Comparison of ENCODE assay signal across 12 cellular contexts in the genomic region with DNA sequence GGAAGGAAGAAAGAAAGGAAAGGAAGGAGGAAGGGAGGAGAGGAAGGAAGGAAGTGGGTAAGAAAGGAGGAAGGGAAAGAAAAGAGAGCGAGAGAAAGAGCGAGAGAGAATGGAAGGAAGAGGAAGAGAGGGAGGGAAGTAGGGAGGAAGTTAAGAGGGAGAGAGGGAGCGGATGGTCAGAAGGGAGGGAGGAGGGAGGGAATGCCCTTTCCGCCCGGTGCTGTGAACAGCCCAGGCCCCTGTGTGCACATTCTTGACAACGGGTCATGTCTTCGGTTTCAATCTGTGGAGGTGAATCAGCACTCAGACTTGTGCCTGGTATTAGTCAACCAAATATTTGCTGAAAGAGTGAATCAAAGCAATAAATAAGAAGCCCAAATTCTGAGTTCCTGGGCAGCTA. TPM values are rescaled to one million over a fixed set of nuclear protein-coding genes. Genes with fewer than 3 reads are reported as not detected.
DNase-seq lines count a peak whose midpoint lies in the region; ATAC-seq and TF ChIP-seq lines count a peak whose summit lies in the region.
"Had no signal": no experiment of that assay in that cellular context is flagged by ENCODE, and none has a peak within 500 bp of the region (broad histone marks: within the 10 kb centered on the region; RNA-seq: fewer than 3 reads in every experiment).

No MANE protein-coding gene starts in this region.

- peak overlapping the region; percentile 80 for H3K4me2 ChIP-seq in PC-3 (ENCODE audit: low read length)
- peak overlapping the region; percentile 67 for H3K4me2 ChIP-seq in osteoblast (ENCODE audit: insufficient read depth, low read length)

- H3K9me3 ChIP-seq in PC-3 (ENCODE audit: low read length) (no peaks in the 10 kb centered on the region), esophagus muscularis mucosa (no peaks in the 10 kb centered on the region), osteoblast (ENCODE audit: low read depth, low read length) (no peaks in the 10 kb centered on the region)

- TF ChIP-seq EP300 in esophagus muscularis mucosa (IDR thresholded peaks at IDR 0.05), result no peak

- H3K27ac ChIP-seq in PC-3 (ENCODE audit: low read length) (peak overlapping the region; percentile 62), esophagus muscularis mucosa (replicated peaks in 1 of 4) (peak overlapping the region; percentile 77 to 91 (median 88)), osteoblast (ENCODE audit: low read depth, low read length) (peak overlapping the region; percentile 96)

- no peak for TF ChIP-seq POLR2A in esophagus muscularis mucosa (IDR thresholded peaks at IDR 0.05; ENCODE audit: low read depth)

- no peaks in the 10 kb centered on the region for H4K20me1 ChIP-seq in PC-3 (ENCODE audit: low read length)
- H4K20me1 ChIP-seq in osteoblast (ENCODE audit: insufficient read depth, low read length), result no peaks in the 10 kb centered on the region

- no peak overlapping the region for H3K27ac Mint-ChIP-seq in activated naive CD4-positive, alpha-beta T cell treated with anti-CD3 and anti-CD28 coated beads, Interleukin-2, amount 10 ng/mL, durations not matched to agents 7 days and 5 days
- H3K27ac Mint-ChIP-seq: T-helper 1 cell treated with Interleukin-12 subunit alpha and Interleukin-12 subunit beta and Interleukin-4 antibody, amounts not matched to agents 30 μg/mL and 1 μg/mL, for 36 hours had no signal

- H3K4me1 Mint-ChIP-seq in activated naive CD4-positive, alpha-beta T cell treated with anti-CD3 and anti-CD28 coated beads, Interleukin-2, amount 10 ng/mL, durations not matched to agents 7 days and 5 days, result no peaks in the 10 kb centered on the region

- no peaks in the 10 kb centered on the region for H3K36me3 Mint-ChIP-seq in activated naive CD4-positive, alpha-beta T cell treated with anti-CD3 and anti-CD28 coated beads, Interleukin-2, amount 10 ng/mL, durations not matched to agents 7 days and 5 days

- POLR2A ChIA-PET in PC-3 (lab: Charles Lee; ENCODE audit: unreplicated experiment), result no interaction called here

- intact Hi-C loops in PC-3 (cut with micrococcal nuclease), result loop anchor here (1.0 kb wide), 1 partner anchor 48 kb away; no protein-coding TSS in a partner anchor
- intact Hi-C loops in esophagus muscularis mucosa (cut with DNase I), result no loop called here

- peak; percentile 99 for ATAC-seq in PC-3

- no peak for TF ChIP-seq CTCF in PC-3 (conservative IDR thresholded peaks at IDR 0.05; ENCODE audit: low read depth, low read length)
- TF ChIP-seq CTCF in esophagus muscularis mucosa (IDR thresholded peaks at IDR 0.05), result no peak
- TF ChIP-seq CTCF in osteoblast (IDR thresholded peaks at IDR 0.05; ENCODE audit: extremely low read depth, low read depth, low read length), result no peak

- peak; percentile 93 for DNase-seq in Daoy (ENCODE audit: low read depth)
- peak; percentile 91 for DNase-seq in PC-3
- DNase-seq in esophagus muscularis mucosa (ENCODE audit: extremely low spot score), result no peak
- DNase-seq in osteoblast (ENCODE audit: insufficient read length, low spot score, missing footprints), result peak; percentile 81
- no peak for DNase-seq in activated naive CD4-positive, alpha-beta T cell treated with anti-CD3 and anti-CD28 coated beads, Interleukin-2, amount 50 U/mL, for 16 hours
- no peak for DNase-seq in HT-29 (ENCODE audit: low spot score)
- no peak for DNase-seq in activated naive CD4-positive, alpha-beta T cell treated with anti-CD3 and anti-CD28 coated beads, Interleukin-2, amount 10 ng/mL, durations not matched to agents 7 days and 5 days
- DNase-seq in MV-4-11 (lab: John Stamatoyannopoulos, UW), result no peak
- DNase-seq: activated gamma-delta T cell, GDM1, NCI-H1694 treated with DMSO at 0.1 percent for 48 hours had no signal

- H3K79me2 ChIP-seq in PC-3 (ENCODE audit: low read length) (no peaks in the 10 kb centered on the region), osteoblast (ENCODE audit: insufficient read depth, low read length) (no peaks in the 10 kb centered on the region)

- H3F3A ChIP-seq in PC-3 (ENCODE audit: low read length, unreplicated experiment), result no peaks in the 10 kb centered on the region

- peak overlapping the region; percentile 50; the same call in 1 of the 2 replicates for H3K4me3 ChIP-seq in PC-3 (ENCODE audit: low read length)
- no peak overlapping the region for H3K4me3 ChIP-seq in esophagus muscularis mucosa
- H3K4me3 ChIP-seq in osteoblast (ENCODE audit: insufficient read depth, low read length), result peak overlapping the region; percentile 46

- H3K9me2 ChIP-seq in PC-3 (replicated peaks; ENCODE audit: low read length), result no peaks in the 10 kb centered on the region

- CTCF ChIA-PET in PC-3 (lab: Charles Lee), result interaction anchor here (0.5 kb wide), 1 partner anchor 953 kb away, joined by 19 read pairs; no protein-coding TSS in a partner anchor
- CTCF ChIA-PET in activated naive CD4-positive, alpha-beta T cell treated with anti-CD3 and anti-CD28 coated beads, Interleukin-2, amount 10 ng/mL, durations not matched to agents 7 days and 5 days (lab: Charles Lee), result no interaction called here

- no peak overlapping the region for H3K9ac ChIP-seq in PC-3 (ENCODE audit: low read length)

- H3K27me3 ChIP-seq in PC-3 (ENCODE audit: low read length), result no peaks in the 10 kb centered on the region
- H3K27me3 ChIP-seq in esophagus muscularis mucosa, result no peaks in the 10 kb centered on the region
- no peaks in the 10 kb centered on the region for H3K27me3 ChIP-seq in osteoblast (ENCODE audit: insufficient read depth, low read length)

- H3K4me3 Mint-ChIP-seq in activated naive CD4-positive, alpha-beta T cell treated with anti-CD3 and anti-CD28 coated beads, Interleukin-2, amount 10 ng/mL, durations not matched to agents 7 days and 5 days, result no peak overlapping the region
- H3K4me3 Mint-ChIP-seq: T-helper 1 cell treated with Interleukin-12 subunit alpha and Interleukin-12 subunit beta and Interleukin-4 antibody, amounts not matched to agents 30 μg/mL and 1 μg/mL, for 36 hours had no signal

- H3K27me3 Mint-ChIP-seq in activated naive CD4-positive, alpha-beta T cell treated with anti-CD3 and anti-CD28 coated beads, Interleukin-2, amount 10 ng/mL, durations not matched to agents 7 days and 5 days, result peaks cover 3% of the 10 kb centered on the region

- no TSS peak for BruUV-seq in PC-3 (replicated peaks; lab: Mats Ljungman, UMichigan)

- H2AFZ ChIP-seq in PC-3 (ENCODE audit: low read length) (peak overlapping the region; percentile 79), osteoblast (ENCODE audit: low read length) (peak overlapping the region; percentile 76)

- WGBS in esophagus muscularis mucosa, result 42% methylated on average over 7 of the region's 7 CpGs

- peaks cover 17% of the 10 kb centered on the region for H3K4me1 ChIP-seq in PC-3 (ENCODE audit: insufficient read depth, low read length)
- peaks cover 0 to 93% (median 77%) of the 10 kb centered on the region in 4 donors for H3K4me1 ChIP-seq in esophagus muscularis mucosa
- H3K4me1 ChIP-seq in osteoblast (ENCODE audit: insufficient read depth, low read length), result peaks cover 25% of the 10 kb centered on the region

- no peaks in the 10 kb centered on the region for H3K9me3 Mint-ChIP-seq in activated naive CD4-positive, alpha-beta T cell treated with anti-CD3 and anti-CD28 coated beads, Interleukin-2, amount 10 ng/mL, durations not matched to agents 7 days and 5 days
- H3K9me3 Mint-ChIP-seq: T-helper 1 cell treated with Interleukin-12 subunit alpha and Interleukin-12 subunit beta and Interleukin-4 antibody, amounts not matched to agents 30 μg/mL and 1 μg/mL, for 36 hours had no signal

- H3K36me3 ChIP-seq in PC-3 (ENCODE audit: low read depth, low read length), result no peaks in the 10 kb centered on the region
- H3K36me3 ChIP-seq in esophagus muscularis mucosa, result no peaks in the 10 kb centered on the region
- no peaks in the 10 kb centered on the region for H3K36me3 ChIP-seq in osteoblast (ENCODE audit: insufficient read depth, low read length)

RNA-seq across cellular contexts. Expression of gene PRUNE2, which starts 39.2 kb away (rescaled TPM):
- 2.0 and 5.6 TPM in 2 replicates for total RNA-seq in Daoy (2014; rRNA removed; shearing (Covaris generic))
- total RNA-seq in PC-3 (2014; rRNA removed) (not detected in 2 replicates), esophagus muscularis mucosa (100 to 1,000 TPM; 586 to 728 (median 654) TPM), osteoblast (59.2 and 80.0 TPM in 2 replicates)
- total RNA-seq in HT-29 (2014; rRNA removed; shearing (Covaris generic)), result not detected in 2 replicates

Comparison
In these comparisons a context has a peak if more than half of its experiments do, and no peak if none do; other contexts are left out.
1. DNase-seq: peak in Daoy (single experiment), PC-3 (single experiment) and osteoblast (single experiment); none in esophagus muscularis mucosa (single experiment), activated naive CD4-positive, alpha-beta T cell treated with anti-CD3 and anti-CD28 coated beads, Interleukin-2, amount 50 U/mL, for 16 hours (single experiment), HT-29 (single experiment), activated naive CD4-positive, alpha-beta T cell treated with anti-CD3 and anti-CD28 coated beads, Interleukin-2, amount 10 ng/mL, durations not matched to agents 7 days and 5 days (single experiment) and MV-4-11 (single experiment).
2. H3K4me3 ChIP-seq: peak in PC-3 (single experiment) and osteoblast (single experiment); none in esophagus muscularis mucosa (0 of 4).
3. Peak in every context shown above with its lines, with median percentiles within 50 percentile points of each other: H3K27ac ChIP-seq.